ENCODE assay signal across 18 cellular contexts in the genomic region with DNA sequence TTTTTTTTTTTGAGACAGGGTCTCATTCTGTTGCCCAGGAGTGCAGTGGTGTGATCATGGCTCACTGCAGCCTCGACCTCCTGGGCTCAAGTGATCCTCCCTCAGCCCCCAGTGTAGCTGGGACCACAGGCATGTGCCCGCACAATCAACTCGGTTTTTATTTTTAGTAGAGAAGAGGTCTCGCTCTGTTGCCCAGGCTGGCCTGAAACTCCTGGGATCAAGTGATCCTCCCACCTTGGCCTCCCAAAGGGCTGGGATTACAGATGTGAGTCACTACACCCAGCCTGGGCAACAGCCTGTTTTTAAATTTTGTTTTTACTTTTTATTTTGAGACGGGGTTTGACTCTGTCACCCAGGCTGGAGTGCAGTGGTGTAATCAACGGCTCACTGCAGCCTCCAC. TPM values are rescaled to one million over a fixed set of nuclear protein-coding genes. Genes with fewer than 3 reads are reported as not detected.
DNase-seq lines count a peak whose midpoint lies in the region; ATAC-seq and TF ChIP-seq lines count a peak whose summit lies in the region.
"Had no signal": no experiment of that assay in that cellular context is flagged by ENCODE, and none has a peak within 500 bp of the region (broad histone marks: within the 10 kb centered on the region; RNA-seq: fewer than 3 reads in every experiment).

No MANE protein-coding gene starts in this region.

- peak overlapping the region; percentile 35 for H3K27ac Mint-ChIP-seq in activated naive CD4-positive, alpha-beta T cell treated with anti-CD3 and anti-CD28 coated beads, Interleukin-2, amount 10 ng/mL, durations not matched to agents 7 days and 5 days
- H3K27ac Mint-ChIP-seq in dendritic cell treated with granulocyte-macrophage colony-stimulating factor and Interleukin-4, amounts not matched to agents 40 ng/mL and 50 ng/mL, for 4 days: peak overlapping the region; percentile 41
- H3K27ac Mint-ChIP-seq in type B pancreatic cell: peak overlapping the region; percentile 26
- H3K27ac Mint-ChIP-seq: CD8-positive, alpha-beta T cell had no signal

- intact Hi-C loops in dendritic cell treated with granulocyte-macrophage colony-stimulating factor and Interleukin-4, amounts not matched to agents 40 ng/mL and 50 ng/mL, for 4 days (cut with micrococcal nuclease): loop anchor here (5.0 kb wide), 1 partner anchor 54 kb away; no protein-coding TSS in a partner anchor
- intact Hi-C loops in ascending aorta (cut with DNase I): loop anchor here (5.0 to 10.0 kb wide), 4 partner anchors 149 to 1204 kb away; a partner anchor contains a TSS

- no peak for ATAC-seq in RWPE2 (ENCODE audit: low read depth)
- ATAC-seq: CD8-positive, alpha-beta T cell; gastrocnemius medialis; left cardiac atrium had no signal

- H3K27me3 ChIP-seq in RWPE2 (ENCODE audit: insufficient read depth, poor library complexity, severe bottlenecking) (no peaks in the 10 kb centered on the region), ascending aorta (no peaks in the 10 kb centered on the region)
- H3K27me3 ChIP-seq: gastrocnemius medialis, spleen had no signal

- H3K27me3 Mint-ChIP-seq in activated naive CD4-positive, alpha-beta T cell treated with anti-CD3 and anti-CD28 coated beads, Interleukin-2, amount 10 ng/mL, durations not matched to agents 7 days and 5 days: no peaks in the 10 kb centered on the region
- no peaks in the 10 kb centered on the region for H3K27me3 Mint-ChIP-seq in dendritic cell treated with granulocyte-macrophage colony-stimulating factor and Interleukin-4, amounts not matched to agents 40 ng/mL and 50 ng/mL, for 4 days
- H3K27me3 Mint-ChIP-seq in type B pancreatic cell: no peaks in the 10 kb centered on the region

- no peak for DNase-seq in activated naive CD4-positive, alpha-beta T cell treated with anti-CD3 and anti-CD28 coated beads, Interleukin-2, amount 10 ng/mL, durations not matched to agents 7 days and 5 days
- DNase-seq in activated naive CD4-positive, alpha-beta T cell (lab: John Stamatoyannopoulos, UW): no peak
- DNase-seq in RWPE2 (ENCODE audit: low spot score): no peak
- DNase-seq in type B pancreatic cell (ENCODE audit: extremely low spot score, unreplicated experiment): no peak
- no peak for DNase-seq in epidermal melanocyte (ENCODE audit: insufficient read length, low spot score)
- DNase-seq in ascending aorta (ENCODE audit: low spot score in 2 of 2): no peak
- no peak for DNase-seq in putamen (ENCODE audit: low spot score)
- DNase-seq: amniotic stem cell; caudate nucleus; CD8-positive, alpha-beta T cell; gastrocnemius medialis; left cardiac atrium; NCI-H2029 treated with DMSO at 0.1 percent for 48 hours; NK-92 treated with Interleukin-12 subunit alpha and Interleukin-12 subunit beta, amount 100 ng/mL, for 24 hours; spleen; stimulated activated CD4-positive, alpha-beta T cell treated with anti-CD3 and anti-CD28 coated beads, Interleukin-4, amount 100 ng/mL, for 4 hours; SW 1271 had no signal

- peaks cover 40% of the 10 kb centered on the region for H3K36me3 Mint-ChIP-seq in activated naive CD4-positive, alpha-beta T cell treated with anti-CD3 and anti-CD28 coated beads, Interleukin-2, amount 10 ng/mL, durations not matched to agents 7 days and 5 days
- H3K36me3 Mint-ChIP-seq in dendritic cell treated with granulocyte-macrophage colony-stimulating factor and Interleukin-4, amounts not matched to agents 40 ng/mL and 50 ng/mL, for 4 days (ENCODE audit: low read depth): peaks cover 20% of the 10 kb centered on the region
- H3K36me3 Mint-ChIP-seq in type B pancreatic cell: peaks cover 7% of the 10 kb centered on the region
- H3K36me3 Mint-ChIP-seq: CD8-positive, alpha-beta T cell had no signal

- peaks cover 31% of the 10 kb centered on the region for H3K4me1 Mint-ChIP-seq in activated naive CD4-positive, alpha-beta T cell treated with anti-CD3 and anti-CD28 coated beads, Interleukin-2, amount 10 ng/mL, durations not matched to agents 7 days and 5 days
- H3K4me1 Mint-ChIP-seq in dendritic cell treated with granulocyte-macrophage colony-stimulating factor and Interleukin-4, amounts not matched to agents 40 ng/mL and 50 ng/mL, for 4 days (ENCODE audit: low read depth): peaks cover 30% of the 10 kb centered on the region
- H3K4me1 Mint-ChIP-seq in type B pancreatic cell (ENCODE audit: unreplicated experiment): peaks cover 22% of the 10 kb centered on the region

- TF ChIP-seq CTCF in RWPE2 (IDR thresholded peaks at IDR 0.05; ENCODE audit: poor library complexity, severe bottlenecking) (no peak), type B pancreatic cell (conservative IDR thresholded peaks at IDR 0.05) (no peak), ascending aorta (IDR thresholded peaks at IDR 0.05) (no peak)

- CTCF ChIA-PET in activated naive CD4-positive, alpha-beta T cell treated with anti-CD3 and anti-CD28 coated beads, Interleukin-2, amount 10 ng/mL, durations not matched to agents 7 days and 5 days (lab: Charles Lee): no interaction called here

- H3K9me3 Mint-ChIP-seq in activated naive CD4-positive, alpha-beta T cell treated with anti-CD3 and anti-CD28 coated beads, Interleukin-2, amount 10 ng/mL, durations not matched to agents 7 days and 5 days: no peaks in the 10 kb centered on the region
- H3K9me3 Mint-ChIP-seq in dendritic cell treated with granulocyte-macrophage colony-stimulating factor and Interleukin-4, amounts not matched to agents 40 ng/mL and 50 ng/mL, for 4 days: no peaks in the 10 kb centered on the region
- H3K9me3 Mint-ChIP-seq in type B pancreatic cell: no peaks in the 10 kb centered on the region
- H3K9me3 Mint-ChIP-seq: CD8-positive, alpha-beta T cell had no signal

- H3K4me3 ChIP-seq in RWPE2 (ENCODE audit: severe bottlenecking) (no peak overlapping the region), ascending aorta (no peak overlapping the region)
- H3K4me3 ChIP-seq: gastrocnemius medialis, spleen had no signal

- no peak overlapping the region for H3K4me3 Mint-ChIP-seq in activated naive CD4-positive, alpha-beta T cell treated with anti-CD3 and anti-CD28 coated beads, Interleukin-2, amount 10 ng/mL, durations not matched to agents 7 days and 5 days
- no peak overlapping the region for H3K4me3 Mint-ChIP-seq in dendritic cell treated with granulocyte-macrophage colony-stimulating factor and Interleukin-4, amounts not matched to agents 40 ng/mL and 50 ng/mL, for 4 days
- no peak overlapping the region for H3K4me3 Mint-ChIP-seq in type B pancreatic cell
- H3K4me3 Mint-ChIP-seq: CD8-positive, alpha-beta T cell had no signal

- no peaks in the 10 kb centered on the region for H3K9me3 ChIP-seq in RWPE2 (ENCODE audit: severe bottlenecking)
- no peaks in the 10 kb centered on the region for H3K9me3 ChIP-seq in ascending aorta
- H3K9me3 ChIP-seq: gastrocnemius medialis, spleen had no signal

- H3K4me1 ChIP-seq in RWPE2 (ENCODE audit: insufficient read depth, poor library complexity, severe bottlenecking) (peaks cover 2% of the 10 kb centered on the region), ascending aorta (peaks cover 9 to 18% of the 10 kb centered on the region in 2 donors)

- H3K36me3 ChIP-seq in RWPE2 (ENCODE audit: low read depth) (peaks cover 27% of the 10 kb centered on the region), ascending aorta (no peaks in the 10 kb centered on the region)
- H3K36me3 ChIP-seq: gastrocnemius medialis had no signal

- H3K27ac ChIP-seq in RWPE2 (ENCODE audit: poor library complexity, severe bottlenecking): peak overlapping the region; percentile 44
- no peak overlapping the region for H3K27ac ChIP-seq in ascending aorta
- H3K27ac ChIP-seq: gastrocnemius medialis, spleen had no signal

RNA-seq across cellular contexts. Expression of a gene that starts 2.3 kb away (rescaled TPM):
- 34.3 and 48.8 TPM in 2 replicates for total RNA-seq in type B pancreatic cell (ENCODE audit: low replicate concordance)
- total RNA-seq in ascending aorta: 46.0 TPM

RNA-seq across cellular contexts. Expression of a gene that starts 57.3 kb away (rescaled TPM):
- 29.2 and 79.1 TPM in 2 replicates for total RNA-seq in type B pancreatic cell (ENCODE audit: low replicate concordance)
- total RNA-seq in ascending aorta: 0.32 TPM

Comparison
In these comparisons a context has a peak if more than half of its experiments do, and no peak if none do; other contexts are left out.
1. RNA of a gene that starts 57.3 kb away (total RNA-seq): 29.2 to 79.1 TPM in type B pancreatic cell; 0.32 TPM in ascending aorta (single experiment); every median in the first group is over 10 times any median in the second.
2. Peak in every context shown above with its lines, with median percentiles within 50 percentile points of each other: H3K27ac Mint-ChIP-seq.